23 cellular contexts compared by ENCODE assay signal in the genomic region with DNA sequence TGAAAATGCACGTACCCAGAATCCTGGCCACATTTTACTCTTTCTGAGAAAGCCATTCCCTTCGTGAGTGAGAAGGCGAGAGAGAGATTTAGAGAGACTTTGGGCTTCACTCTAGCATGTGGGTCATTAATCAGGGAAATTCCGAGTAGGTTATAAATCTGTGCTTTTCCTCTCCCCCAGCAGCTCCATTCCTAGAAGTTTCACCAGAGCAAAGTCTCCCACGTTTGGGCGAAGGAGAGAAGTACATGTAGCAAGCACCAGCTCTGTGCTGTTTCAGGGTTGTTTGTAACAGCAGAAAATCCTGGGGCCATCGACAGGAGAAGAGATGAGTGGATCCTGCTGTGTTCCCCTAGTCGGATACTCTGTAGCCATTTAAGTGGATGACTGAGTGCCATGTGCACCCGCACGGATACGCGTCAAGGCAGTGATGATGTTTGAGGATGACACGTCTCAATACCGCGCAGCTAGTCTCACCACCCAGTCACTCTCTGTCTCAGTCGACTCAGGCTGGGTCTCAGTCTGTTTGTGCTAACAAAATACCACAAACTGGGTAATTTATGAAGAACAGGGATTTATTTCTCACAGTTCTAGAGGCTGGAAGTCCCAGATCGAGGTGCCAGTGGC.
"Had no signal": no experiment of that assay in that cellular context is flagged by ENCODE, and none has a peak within 500 bp of the region (broad histone marks: within the 10 kb centered on the region; RNA-seq: fewer than 3 reads in every experiment).

No MANE protein-coding gene starts in this region.

- H2AFZ ChIP-seq: parathyroid adenoma had no signal

- H3K79me2 ChIP-seq: parathyroid adenoma had no signal

- H3K4me3 ChIP-seq: lower lobe of right lung, smooth muscle cell, suprapubic skin, thyroid gland, upper lobe of left lung had no signal

- H3K36me3 ChIP-seq: lower lobe of right lung, neutrophil, suprapubic skin, thyroid gland, upper lobe of left lung had no signal

- H3K27ac ChIP-seq: lower lobe of right lung, neutrophil, parathyroid adenoma, suprapubic skin, thyroid gland, upper lobe of left lung had no signal

- H3K4me1 ChIP-seq: lower lobe of right lung, parathyroid adenoma, suprapubic skin, thyroid gland, upper lobe of left lung had no signal

- ATAC-seq: left colon; left ventricle myocardium superior; lower lobe of right lung; naive thymus-derived CD8-positive, alpha-beta T cell; sciatic nerve; stimulated activated naive CD8-positive, alpha-beta T cell treated with anti-CD3 and anti-CD28 coated beads, Interleukin-15, amount 100 ng/mL, for 72 hours had no signal

- H3K4me2 ChIP-seq: smooth muscle cell had no signal

- H3K9ac ChIP-seq: parathyroid adenoma had no signal

- H3K9me3 ChIP-seq: thyroid gland had no signal

- H3K27me3 ChIP-seq: neutrophil, suprapubic skin, thyroid gland, upper lobe of left lung had no signal

- DNase-seq: cerebellar nuclear complex; cortex of kidney; immature natural killer cell; islet precursor cell; kidney glomerular epithelial cell; left colon; left ventricle myocardium superior; lower lobe of right lung; naive thymus-derived CD8-positive, alpha-beta T cell; nephron progenitor cell; stimulated activated CD4-positive, alpha-beta T cell treated with anti-CD3 and anti-CD28 coated beads, Interleukin-12 subunit alpha, Interleukin-12 subunit beta, amount 100 ng/mL, for 4 hours; stimulated activated CD4-positive, alpha-beta T cell treated with anti-CD3 and anti-CD28 coated beads, Interleukin-1b, Interleukin-23, amount 100 ng/mL, for 48 hours; stimulated activated CD4-positive, alpha-beta T cell treated with anti-CD3 and anti-CD28 coated beads, Interleukin-4, amount 100 ng/mL, for 1 hour; stimulated activated CD8-positive, alpha-beta memory T cell treated with anti-CD3 and anti-CD28 coated beads, Interleukin-4, amount 100 ng/mL, for 48 hours; stimulated activated naive CD4-positive, alpha-beta T cell; stimulated activated naive CD8-positive, alpha-beta T cell treated with anti-CD3 and anti-CD28 coated beads, Interleukin-15, amount 100 ng/mL, for 72 hours; thyroid gland; upper lobe of left lung had no signal
